In the genomic region with DNA sequence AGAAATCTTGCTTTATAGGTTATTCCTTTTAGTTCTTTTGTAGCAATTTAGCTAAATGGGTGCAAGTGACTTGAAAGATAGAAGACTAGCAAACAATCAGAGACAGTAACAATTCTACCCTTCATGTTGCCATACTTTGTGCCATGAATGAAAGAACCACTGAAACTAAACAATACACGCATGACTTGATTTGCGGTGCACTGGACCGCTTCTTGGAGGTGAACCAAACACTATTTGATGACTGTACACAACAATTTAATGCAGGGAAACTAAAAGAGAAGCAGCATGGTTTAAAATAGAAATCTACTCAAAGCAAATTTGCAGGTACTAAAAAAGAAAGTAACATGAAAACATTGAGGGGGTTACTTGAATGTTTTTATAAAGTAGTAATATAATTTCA, we compare ENCODE assay signal across 15 cellular contexts.
"Had no signal": no experiment of that assay in that cellular context is flagged by ENCODE, and none has a peak within 500 bp of the region (broad histone marks: within the 10 kb centered on the region; RNA-seq: fewer than 3 reads in every experiment).

No MANE protein-coding gene starts in this region.

- ATAC-seq: activated T-cell treated with anti-CD3 and anti-CD28 coated beads, Interleukin-2, amount 50 U/mL, for 72 hours; left ventricle myocardium superior; stimulated activated naive CD8-positive, alpha-beta T cell treated with anti-CD3 and anti-CD28 coated beads, Interleukin-15, Interleukin-2, amounts not matched to agents 100 U/mL and 50 U/mL, for 24 hours had no signal

- H3K27ac ChIP-seq: dorsolateral prefrontal cortex, right atrium auricular region, skin epidermis, tibial nerve, uterus had no signal

- H3K27me3 ChIP-seq: right atrium auricular region, tibial nerve, uterus had no signal

- H3K4me3 ChIP-seq: dorsolateral prefrontal cortex, right atrium auricular region, skin epidermis, tibial nerve, uterus had no signal

- DNase-seq: activated CD4-positive, alpha-beta T cell treated with anti-CD3 and anti-CD28 coated beads, Interleukin-2, amount 50 U/mL, for 4 hours; activated effector memory CD4-positive, alpha-beta T cell treated with anti-CD3 and anti-CD28 coated beads, Interleukin-2, amount 50 U/mL, for 16 hours; activated T-cell treated with anti-CD3 and anti-CD28 coated beads, Interleukin-2, amount 50 U/mL, for 72 hours; dorsolateral prefrontal cortex; foreskin fibroblast; left ventricle myocardium superior; stimulated activated naive CD8-positive, alpha-beta T cell treated with anti-CD3 and anti-CD28 coated beads, Interleukin-15, Interleukin-2, amounts not matched to agents 100 U/mL and 50 U/mL, for 24 hours; substantia nigra; uterus had no signal

- H3K36me3 ChIP-seq: right atrium auricular region, tibial nerve, uterus had no signal

- FAIRE-seq: colon, keratinocyte, TTC549 had no signal

- H3K4me1 ChIP-seq: right atrium auricular region, tibial nerve, uterus had no signal

- H3K9me3 ChIP-seq: right atrium auricular region, tibial nerve, uterus had no signal
